Comparison of ENCODE assay signal across 9 cellular contexts in genomic region chrX:68832516-68833447, GRCh38. TPM values are rescaled to one million over a fixed set of nuclear protein-coding genes. Genes with fewer than 3 reads are reported as not detected.
A peak's percentile ranks its signal among the peaks of the same experiment; 100 is the strongest.
DNase-seq lines count a peak whose midpoint lies in the region; ATAC-seq and TF ChIP-seq lines count a peak whose summit lies in the region.
"Had no signal": no experiment of that assay in that cellular context is flagged by ENCODE, and none has a peak within 500 bp of the region (broad histone marks: within the 10 kb centered on the region; RNA-seq: fewer than 3 reads in every experiment).

No MANE protein-coding gene starts in this region.

- H3K27me3 ChIP-seq in MG63 (no peaks in the 10 kb centered on the region), esophagus muscularis mucosa (peaks cover 0 to 1% (median 0%) of the 10 kb centered on the region in 4 donors), neural cell (ENCODE audit: insufficient read depth, low read depth, low read length) (no peaks in the 10 kb centered on the region)

- peak overlapping the region; percentile 71 for H3K4me3 ChIP-seq in MG63
- peak overlapping the region; percentile 65 to 79 (median 70) for H3K4me3 ChIP-seq in esophagus muscularis mucosa
- H3K4me3 ChIP-seq in neural cell (ENCODE audit: low read length): peak overlapping the region; percentile 90

- H3K36me3 Mint-ChIP-seq in activated CD4-positive, alpha-beta memory T cell treated with anti-CD3 and anti-CD28 coated beads for 36 hours: peaks cover 2% of the 10 kb centered on the region

- H3F3A ChIP-seq in neural cell (ENCODE audit: insufficient read depth, low read length, poor library complexity, severe bottlenecking): no peaks in the 10 kb centered on the region

- TF ChIP-seq POLR2A in esophagus muscularis mucosa (IDR thresholded peaks at IDR 0.05; ENCODE audit: low read depth): no peak

- peak overlapping the region; percentile 62 for H3K4me2 ChIP-seq in neural cell (ENCODE audit: low read length)

- no peak for TF ChIP-seq EP300 in esophagus muscularis mucosa (IDR thresholded peaks at IDR 0.05)
- TF ChIP-seq EP300 in neural cell (conservative IDR thresholded peaks at IDR 0.05; ENCODE audit: poor library complexity, severe bottlenecking): no peak

- H3K27ac ChIP-seq in esophagus muscularis mucosa (replicated peaks in 1 of 4) (peak overlapping the region; percentile 22 to 83 (median 72)), neural cell (ENCODE audit: low read length) (peak overlapping the region; percentile 68)
- H3K27ac ChIP-seq: C4-2B had no signal

- POLR2A ChIA-PET in activated CD4-positive, alpha-beta memory T cell treated with anti-CD3 and anti-CD28 coated beads for 36 hours (lab: Charles Lee): no interaction called here

- no peaks in the 10 kb centered on the region for H3K9me2 ChIP-seq in neural cell (ENCODE audit: insufficient read depth, low read length)

- no peak for TF ChIP-seq RAD21 in neural cell (conservative IDR thresholded peaks at IDR 0.05)

- peak overlapping the region; percentile 83 for H3K9ac ChIP-seq in neural cell (ENCODE audit: low read length)

- intact Hi-C loops in esophagus muscularis mucosa (cut with DNase I): no loop called here
- intact Hi-C loops in activated CD4-positive, alpha-beta memory T cell treated with anti-CD3 and anti-CD28 coated beads for 36 hours (cut with micrococcal nuclease): no loop called here

- H2AFZ ChIP-seq in neural cell (ENCODE audit: low read depth, low read length): no peak overlapping the region

- DNase-seq in 8988T: peak; percentile 6
- no peak for DNase-seq in MG63
- DNase-seq in esophagus muscularis mucosa (ENCODE audit: extremely low spot score): no peak
- no peak for DNase-seq in activated effector memory CD4-positive, alpha-beta T cell treated with anti-CD3 and anti-CD28 coated beads, Interleukin-2, amount 50 U/mL, for 16 hours
- no peak for DNase-seq in activated CD4-positive, alpha-beta memory T cell treated with anti-CD3 and anti-CD28 coated beads for 36 hours
- no peak for DNase-seq in NCI-H82 (lab: John Stamatoyannopoulos, UW)

- 60% methylated on average over 11 of the region's 12 CpGs for WGBS in esophagus muscularis mucosa

- CTCF ChIA-PET in activated CD4-positive, alpha-beta memory T cell treated with anti-CD3 and anti-CD28 coated beads for 36 hours (lab: Charles Lee): interaction anchor here (1.7 kb wide), 1 partner anchor 554 kb away, joined by 3 read pairs; no protein-coding TSS in a partner anchor

- H3K36me3 ChIP-seq in MG63: no peaks in the 10 kb centered on the region
- H3K36me3 ChIP-seq in esophagus muscularis mucosa: peaks cover 0 to 4% (median 0%) of the 10 kb centered on the region in 4 donors
- no peaks in the 10 kb centered on the region for H3K36me3 ChIP-seq in neural cell (ENCODE audit: insufficient read depth, low read length)

- no peak overlapping the region for H3K4me3 Mint-ChIP-seq in activated CD4-positive, alpha-beta memory T cell treated with anti-CD3 and anti-CD28 coated beads for 36 hours

- TF ChIP-seq CTCF in esophagus muscularis mucosa (IDR thresholded peaks at IDR 0.05) (no peak), neural cell (IDR thresholded peaks at IDR 0.05; ENCODE audit: poor library complexity, severe bottlenecking) (no peak)

- no peak overlapping the region for H3K27ac Mint-ChIP-seq in activated CD4-positive, alpha-beta memory T cell treated with anti-CD3 and anti-CD28 coated beads for 36 hours

- no peaks in the 10 kb centered on the region for H3K27me3 Mint-ChIP-seq in activated CD4-positive, alpha-beta memory T cell treated with anti-CD3 and anti-CD28 coated beads for 36 hours

- peaks cover 11 to 53% (median 46%) of the 10 kb centered on the region in 4 donors for H3K4me1 ChIP-seq in esophagus muscularis mucosa

- no peak for ATAC-seq in HG03159 (IDR thresholded peaks at IDR 0.05; ENCODE audit: unreplicated experiment)

- no peaks in the 10 kb centered on the region for H4K20me1 ChIP-seq in neural cell (ENCODE audit: insufficient read depth)

- peaks cover 74% of the 10 kb centered on the region for H3K79me2 ChIP-seq in neural cell (replicated peaks; ENCODE audit: insufficient read depth, low read length)

- H3K9me3 Mint-ChIP-seq in activated CD4-positive, alpha-beta memory T cell treated with anti-CD3 and anti-CD28 coated beads for 36 hours: no peaks in the 10 kb centered on the region

- peaks cover 16% of the 10 kb centered on the region for H3K4me1 Mint-ChIP-seq in activated CD4-positive, alpha-beta memory T cell treated with anti-CD3 and anti-CD28 coated beads for 36 hours (ENCODE audit: low read depth)

- H3K9me3 ChIP-seq in MG63: no peaks in the 10 kb centered on the region
- no peaks in the 10 kb centered on the region for H3K9me3 ChIP-seq in esophagus muscularis mucosa
- no peaks in the 10 kb centered on the region for H3K9me3 ChIP-seq in neural cell (ENCODE audit: low read length)

TF ChIP-seq in neural cell, 6 proteins besides CTCF, POLR2A, EP300 and RAD21:
- TF ChIP-seq EZH2 (IDR thresholded peaks at IDR 0.05; ENCODE audit: borderline replicate concordance, insufficient read depth, low read length, poor library complexity, severe bottlenecking) (no peak), SMC3 (conservative IDR thresholded peaks at IDR 0.05; ENCODE audit: poor library complexity) (no peak), MXI1 (conservative IDR thresholded peaks at IDR 0.05; ENCODE audit: poor library complexity, severe bottlenecking) (no peak), TAF1 (IDR thresholded peaks at IDR 0.05; ENCODE audit: low read depth) (no peak), POLR2AphosphoS5 (IDR thresholded peaks at IDR 0.05) (no peak), REST (IDR thresholded peaks at IDR 0.05; ENCODE audit: borderline replicate concordance) (no peak)

RNA-seq across cellular contexts. Expression of gene EFNB1, which starts 4.0 kb away (rescaled TPM):
- total RNA-seq in MG63 (2014; rRNA removed; shearing (Covaris generic); ENCODE audit: low replicate concordance): 19.1 and 49.6 TPM in 2 replicates
- 10 to 100 TPM; 16.2 to 37.3 (median 23.9) TPM for total RNA-seq in esophagus muscularis mucosa
- polyA plus RNA-seq in neural cell: 25.5 and 27.8 TPM in 2 replicates
- 34.5 and 38.5 TPM in 2 replicates for polyA minus RNA-seq in neural cell
- 1 to 10 TPM; 4.6 to 4.8 TPM for total RNA-seq in activated CD4-positive, alpha-beta memory T cell treated with anti-CD3 and anti-CD28 coated beads for 36 hours
